19 cellular contexts compared by ENCODE assay signal in the genomic region with DNA sequence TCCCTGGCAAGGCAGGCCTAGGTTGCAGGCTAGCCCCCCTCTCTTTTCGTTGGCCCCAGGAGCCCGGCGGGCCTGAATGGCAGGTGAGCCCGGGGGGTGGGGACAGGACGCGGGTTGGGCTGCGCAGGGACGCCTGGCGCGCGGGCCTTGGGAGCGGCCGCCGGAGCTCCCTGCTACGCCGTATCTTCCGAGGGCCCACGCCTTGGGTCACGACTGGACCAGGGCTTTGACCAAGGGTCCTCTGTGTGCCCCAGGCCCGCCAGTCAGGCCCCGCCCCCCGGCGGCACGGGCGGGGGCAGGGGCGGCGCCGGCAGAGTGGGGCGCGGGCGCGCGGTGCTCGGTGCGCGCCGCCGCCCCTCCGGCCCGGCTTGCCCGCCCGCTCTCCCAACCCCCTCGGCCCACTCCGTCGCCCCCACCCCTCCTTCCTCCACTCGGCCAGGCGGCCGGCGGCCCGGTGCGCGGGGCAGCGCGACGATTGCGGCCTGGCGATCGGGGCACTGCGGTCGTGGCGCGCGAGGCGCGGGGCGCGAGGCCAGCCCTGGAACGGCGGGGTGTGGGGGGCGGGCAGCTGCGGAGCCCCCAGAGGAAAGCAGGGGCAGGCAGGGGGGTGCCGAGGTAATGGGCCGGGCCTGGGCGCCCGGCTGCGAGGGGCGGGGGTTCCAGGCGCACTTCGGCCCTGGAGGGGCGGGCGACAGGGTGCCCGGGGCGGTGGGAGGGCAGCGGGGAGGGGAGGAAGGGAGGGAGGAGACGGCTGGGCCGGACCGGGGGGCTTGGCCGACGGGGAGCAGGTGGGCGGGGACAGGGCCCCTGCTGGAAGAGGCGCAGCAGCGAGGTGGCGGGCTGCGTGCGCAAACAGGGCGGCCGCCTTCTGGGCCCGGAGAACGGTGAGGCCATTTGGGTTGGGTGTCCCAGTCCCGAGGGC. TPM values are rescaled to one million over a fixed set of nuclear protein-coding genes. Genes with fewer than 3 reads are reported as not detected.
DNase-seq lines count a peak whose midpoint lies in the region; ATAC-seq and TF ChIP-seq lines count a peak whose summit lies in the region.
"Had no signal": no experiment of that assay in that cellular context is flagged by ENCODE, and none has a peak within 500 bp of the region (broad histone marks: within the 10 kb centered on the region; RNA-seq: fewer than 3 reads in every experiment).

A gene (plus strand): TSS at position 798 of the 922 bp plus-strand sequence. CDS start 3,357 bp downstream, outside the sequence.

- H3K4me3 ChIP-seq in iPS DF 6.9 (ENCODE audit: low read length), result peak within 1 kb of the TSS; percentile 76; the same call in 1 of the 2 replicates
- H3K4me3 ChIP-seq in ovary, result peak within 1 kb of the TSS; percentile 9

- H3K4me1 ChIP-seq in iPS DF 6.9 (ENCODE audit: control insufficient read depth, insufficient read depth, low read length) (no peaks in the 10 kb centered on the region), ovary (ENCODE audit: insufficient read depth) (no peaks in the 10 kb centered on the region)
- H3K4me1 ChIP-seq: sigmoid colon had no signal

- no peaks in the 10 kb centered on the region for H3K4me1 Mint-ChIP-seq in natural killer cell treated with Interleukin-12 subunit alpha and Interleukin-12 subunit beta and Interleukin-15 and Interleukin-18, amount 100 ng/mL, for 72 hours (ENCODE audit: low read depth in 2 of 2)
- H3K4me1 Mint-ChIP-seq in natural killer cell, result no peaks in the 10 kb centered on the region
- H3K4me1 Mint-ChIP-seq: stimulated activated memory B cell treated with anti-CD40 and anti-IgM and Interleukin-4, amounts not matched to agents 10 μg/mL and 1 μg/mL and 100 μg/mL, for 72 hours had no signal

- H3K36me3 Mint-ChIP-seq in natural killer cell treated with Interleukin-12 subunit alpha and Interleukin-12 subunit beta and Interleukin-15 and Interleukin-18, amount 100 ng/mL, for 72 hours, result no peaks in the 10 kb centered on the region
- H3K36me3 Mint-ChIP-seq in natural killer cell, result no peaks in the 10 kb centered on the region
- H3K36me3 Mint-ChIP-seq: stimulated activated memory B cell treated with anti-CD40 and anti-IgM and Interleukin-4, amounts not matched to agents 10 μg/mL and 1 μg/mL and 100 μg/mL, for 72 hours had no signal

- H3K27me3 Mint-ChIP-seq in natural killer cell treated with Interleukin-12 subunit alpha and Interleukin-12 subunit beta and Interleukin-15 and Interleukin-18, amount 100 ng/mL, for 72 hours, result peaks cover 8 to 19% of the 10 kb centered on the region in 2 donors
- peaks cover 7 to 16% of the 10 kb centered on the region in 2 donors for H3K27me3 Mint-ChIP-seq in natural killer cell (ENCODE audit: low read depth in 2 of 2)

- no peak within 1 kb of the TSS for H3K4me3 Mint-ChIP-seq in natural killer cell treated with Interleukin-12 subunit alpha and Interleukin-12 subunit beta and Interleukin-15 and Interleukin-18, amount 100 ng/mL, for 72 hours
- H3K4me3 Mint-ChIP-seq in natural killer cell, result no peak within 1 kb of the TSS
- H3K4me3 Mint-ChIP-seq: activated CD8-positive, alpha-beta T cell treated with anti-CD3 and anti-CD28 coated beads, Interleukin-2, amount 10 ng/mL, durations not matched to agents 7 days and 5 days; dendritic cell treated with granulocyte-macrophage colony-stimulating factor and Interleukin-4, amounts not matched to agents 40 ng/mL and 50 ng/mL, for 4 days; stimulated activated memory B cell treated with anti-CD40 and anti-IgM and Interleukin-4, amounts not matched to agents 10 μg/mL and 1 μg/mL and 100 μg/mL, for 72 hours had no signal

- TF ChIP-seq CTCF in natural killer cell (IDR thresholded peaks at IDR 0.05) (no peak), ovary (IDR thresholded peaks at IDR 0.05) (no peak)

- H3K27ac Mint-ChIP-seq in natural killer cell treated with Interleukin-12 subunit alpha and Interleukin-12 subunit beta and Interleukin-15 and Interleukin-18, amount 100 ng/mL, for 72 hours, result no peak within 1 kb of the TSS
- H3K27ac Mint-ChIP-seq in natural killer cell, result no peak within 1 kb of the TSS
- H3K27ac Mint-ChIP-seq: activated CD8-positive, alpha-beta T cell treated with anti-CD3 and anti-CD28 coated beads, Interleukin-2, amount 10 ng/mL, durations not matched to agents 7 days and 5 days; activated T-helper 2 cell treated with anti-CD3 and anti-CD28 coated beads, Interferon-gamma antibody, Interleukin-2, Interleukin-4, amounts not matched to agents 10 μg/mL and 5 μg/mL and 100 μg/mL, durations not matched to agents 14 hours and 24 hours and 36 hours; dendritic cell treated with granulocyte-macrophage colony-stimulating factor and Interleukin-4, amounts not matched to agents 40 ng/mL and 50 ng/mL, for 4 days; stimulated activated memory B cell treated with anti-CD40 and anti-IgM and Interleukin-4, amounts not matched to agents 10 μg/mL and 1 μg/mL and 100 μg/mL, for 72 hours had no signal

- ATAC-seq in natural killer cell treated with Interleukin-12 subunit alpha and Interleukin-12 subunit beta and Interleukin-15 and Interleukin-18, amount 100 ng/mL, for 72 hours, result no peak
- no peak for ATAC-seq in natural killer cell
- no peak for ATAC-seq in HG03432 (IDR thresholded peaks at IDR 0.05; ENCODE audit: unreplicated experiment)
- ATAC-seq: activated CD8-positive, alpha-beta T cell treated with anti-CD3 and anti-CD28 coated beads, Interleukin-2, amount 10 ng/mL, durations not matched to agents 7 days and 5 days; stimulated activated memory B cell treated with anti-CD40 and anti-IgM and Interleukin-4, amounts not matched to agents 10 μg/mL and 1 μg/mL and 100 μg/mL, for 72 hours had no signal

- intact Hi-C loops in natural killer cell (cut with micrococcal nuclease) (no loop called here), ovary (cut with DNase I) (no loop called here)

- WGBS in iPS DF 6.9 (ENCODE audit: insufficient coverage, insufficient read length), result no CpG with 5 or more reads among the region's 100 CpGs
- WGBS in ovary, 3 donors, result 28 to 48% (median 38%) methylated on average over 34 to 97 of the region's 100 CpGs

- TF ChIP-seq POLR2A in ovary (IDR thresholded peaks at IDR 0.05), result no peak

- no peaks in the 10 kb centered on the region for H3K9me3 Mint-ChIP-seq in natural killer cell treated with Interleukin-12 subunit alpha and Interleukin-12 subunit beta and Interleukin-15 and Interleukin-18, amount 100 ng/mL, for 72 hours
- no peaks in the 10 kb centered on the region for H3K9me3 Mint-ChIP-seq in natural killer cell
- H3K9me3 Mint-ChIP-seq: activated T-helper 2 cell treated with anti-CD3 and anti-CD28 coated beads, Interferon-gamma antibody, Interleukin-2, Interleukin-4, amounts not matched to agents 10 μg/mL and 5 μg/mL and 100 μg/mL, durations not matched to agents 14 hours and 24 hours and 36 hours; dendritic cell treated with granulocyte-macrophage colony-stimulating factor and Interleukin-4, amounts not matched to agents 40 ng/mL and 50 ng/mL, for 4 days; stimulated activated memory B cell treated with anti-CD40 and anti-IgM and Interleukin-4, amounts not matched to agents 10 μg/mL and 1 μg/mL and 100 μg/mL, for 72 hours had no signal

- DNase-seq in natural killer cell treated with Interleukin-12 subunit alpha and Interleukin-12 subunit beta and Interleukin-15 and Interleukin-18, amount 100 ng/mL, for 72 hours (ENCODE audit: low spot score), result peak; percentile 54
- DNase-seq in natural killer cell (no peak), iPS DF 6.9 (ENCODE audit: low read depth, low spot score) (no peak), ovary (peak in 1 of 5 donors; percentile 33), SKM-1 (lab: John Stamatoyannopoulos, UW; ENCODE audit: unreplicated experiment) (no peak), cerebellar nuclear complex (lab: John Stamatoyannopoulos, UW) (no peak), GM03348 (ENCODE audit: low spot score) (no peak)
- DNase-seq: activated CD8-positive, alpha-beta T cell treated with anti-CD3 and anti-CD28 coated beads, Interleukin-2, amount 10 ng/mL, durations not matched to agents 7 days and 5 days; AML-193; amniotic stem cell; IMR-90; MV-4-11; sigmoid colon had no signal

- no peaks in the 10 kb centered on the region for H3K27me3 ChIP-seq in iPS DF 6.9 (ENCODE audit: control insufficient read depth, insufficient read depth, low read length)
- H3K27me3 ChIP-seq in ovary, result no peaks in the 10 kb centered on the region

- H3K36me3 ChIP-seq in iPS DF 6.9 (ENCODE audit: control insufficient read depth, insufficient read depth, low read length) (no peaks in the 10 kb centered on the region), ovary (no peaks in the 10 kb centered on the region)
- H3K36me3 ChIP-seq: sigmoid colon had no signal

- H3K27ac ChIP-seq in iPS DF 6.9 (ENCODE audit: low read length) (no peak within 1 kb of the TSS), ovary (no peak within 1 kb of the TSS)
- H3K27ac ChIP-seq: sigmoid colon had no signal

- TF ChIP-seq EP300 in ovary (IDR thresholded peaks at IDR 0.05), result no peak

- H3K9me3 ChIP-seq in iPS DF 6.9 (ENCODE audit: control insufficient read depth, insufficient read depth, low read length), result no peaks in the 10 kb centered on the region
- H3K9me3 ChIP-seq in ovary, result peaks cover 0 to 4% of the 10 kb centered on the region in 2 donors
- H3K9me3 ChIP-seq: sigmoid colon had no signal

RNA-seq across cellular contexts. Expression of the gene that starts here (rescaled TPM):
- not detected for total RNA-seq in natural killer cell treated with Interleukin-12 subunit alpha and Interleukin-12 subunit beta and Interleukin-15 and Interleukin-18, amount 100 ng/mL, for 72 hours
- not detected for total RNA-seq in natural killer cell
- 1 to 10 TPM in 6 of 7 donors, under 1 TPM in 1; 0.84 to 9.2 (median 2.7) TPM for total RNA-seq in ovary
- 1 to 10 TPM in 1 of 2 donors, under 1 TPM in 1; 0.34 to 3.6 TPM for polyA plus RNA-seq in ovary
- total RNA-seq: activated CD8-positive, alpha-beta T cell treated with anti-CD3 and anti-CD28 coated beads, Interleukin-2, amount 10 ng/mL, durations not matched to agents 7 days and 5 days; activated T-helper 2 cell treated with anti-CD3 and anti-CD28 coated beads, Interferon-gamma antibody, Interleukin-2, Interleukin-4, amounts not matched to agents 10 μg/mL and 5 μg/mL and 100 μg/mL, durations not matched to agents 14 hours and 24 hours and 36 hours; H4; IMR-90; myocyte had no signal
- polyA plus RNA-seq: IMR-90 had no signal

Comparison
In these comparisons a context has a peak if more than half of its experiments do, and no peak if none do; other contexts are left out.
1. Peak in DNase-seq in natural killer cell treated with Interleukin-12 subunit alpha and Interleukin-12 subunit beta and Interleukin-15 and Interleukin-18, amount 100 ng/mL, for 72 hours; RNA of the gene not detected or under 1 TPM.